Comparison of ENCODE assay signal across 8 cellular contexts in genomic region chr9:34381323-34381722, GRCh38. TPM values are rescaled to one million over a fixed set of nuclear protein-coding genes. Genes with fewer than 3 reads are reported as not detected.
DNase-seq lines count a peak whose midpoint lies in the region; ATAC-seq and FAIRE-seq lines count a peak whose summit lies in the region.

No MANE protein-coding gene starts in this region.

- H3K4me3 Mint-ChIP-seq in activated CD4-positive, alpha-beta T cell treated with anti-CD3 and anti-CD28 coated beads for 36 hours: peak overlapping the region; percentile 67
- H3K4me3 Mint-ChIP-seq in activated naive CD8-positive, alpha-beta T cell treated with anti-CD3 and anti-CD28 coated beads, Interleukin-2, amount 10 ng/mL, durations not matched to agents 7 days and 5 days: peak overlapping the region; percentile 89
- peak overlapping the region; percentile 84 to 92 for H3K4me3 Mint-ChIP-seq in stimulated activated naive CD8-positive, alpha-beta T cell treated with anti-CD3 and anti-CD28 coated beads, Interleukin-15, amount 100 ng/mL, for 72 hours

- no peaks in the 10 kb centered on the region for H3K9me3 Mint-ChIP-seq in activated CD4-positive, alpha-beta T cell treated with anti-CD3 and anti-CD28 coated beads for 36 hours (ENCODE audit: low read depth)
- no peaks in the 10 kb centered on the region for H3K9me3 Mint-ChIP-seq in activated naive CD8-positive, alpha-beta T cell treated with anti-CD3 and anti-CD28 coated beads, Interleukin-2, amount 10 ng/mL, durations not matched to agents 7 days and 5 days
- no peaks in the 10 kb centered on the region for H3K9me3 Mint-ChIP-seq in stimulated activated naive CD8-positive, alpha-beta T cell treated with anti-CD3 and anti-CD28 coated beads, Interleukin-15, amount 100 ng/mL, for 72 hours

- peaks cover 25% of the 10 kb centered on the region for H3K4me1 Mint-ChIP-seq in activated CD4-positive, alpha-beta T cell treated with anti-CD3 and anti-CD28 coated beads for 36 hours
- peaks cover 18% of the 10 kb centered on the region for H3K4me1 Mint-ChIP-seq in activated naive CD8-positive, alpha-beta T cell treated with anti-CD3 and anti-CD28 coated beads, Interleukin-2, amount 10 ng/mL, durations not matched to agents 7 days and 5 days
- H3K4me1 Mint-ChIP-seq in stimulated activated naive CD8-positive, alpha-beta T cell treated with anti-CD3 and anti-CD28 coated beads, Interleukin-15, amount 100 ng/mL, for 72 hours: peaks cover 41% of the 10 kb centered on the region

- peak; percentile 36 for DNase-seq in activated CD4-positive, alpha-beta T cell treated with anti-CD3 and anti-CD28 coated beads for 36 hours
- DNase-seq in activated CD4-positive, alpha-beta T cell treated with anti-CD3 and anti-CD28 coated beads, Interleukin-2, amount 50 U/mL, for 1 hour: no peak
- DNase-seq in activated naive CD8-positive, alpha-beta T cell treated with anti-CD3 and anti-CD28 coated beads, Interleukin-2, amount 10 ng/mL, durations not matched to agents 7 days and 5 days: no peak
- peak; percentile 57 to 61 for DNase-seq in left colon
- DNase-seq in stimulated activated naive CD8-positive, alpha-beta T cell treated with anti-CD3 and anti-CD28 coated beads, Interleukin-15, amount 100 ng/mL, for 72 hours: peak in 1 of 2 donors; percentile 14
- DNase-seq in NCI-H187 treated with DMSO at 0.1 percent for 48 hours (lab: John Stamatoyannopoulos, UW): no peak
- no peak for DNase-seq in HTR-8/SVneo (ENCODE audit: insufficient read length, low spot score)

- H3K27me3 Mint-ChIP-seq in activated CD4-positive, alpha-beta T cell treated with anti-CD3 and anti-CD28 coated beads for 36 hours: no peaks in the 10 kb centered on the region
- peaks cover 10% of the 10 kb centered on the region for H3K27me3 Mint-ChIP-seq in activated naive CD8-positive, alpha-beta T cell treated with anti-CD3 and anti-CD28 coated beads, Interleukin-2, amount 10 ng/mL, durations not matched to agents 7 days and 5 days
- peaks cover 8% of the 10 kb centered on the region for H3K27me3 Mint-ChIP-seq in stimulated activated naive CD8-positive, alpha-beta T cell treated with anti-CD3 and anti-CD28 coated beads, Interleukin-15, amount 100 ng/mL, for 72 hours

- POLR2A ChIA-PET in activated CD4-positive, alpha-beta T cell treated with anti-CD3 and anti-CD28 coated beads for 36 hours (lab: Charles Lee): no interaction called here
- POLR2A ChIA-PET in activated naive CD8-positive, alpha-beta T cell treated with anti-CD3 and anti-CD28 coated beads, Interleukin-2, amount 10 ng/mL, durations not matched to agents 7 days and 5 days (lab: Charles Lee): interaction anchor here (1.0 kb wide), 1 partner anchor 51 kb away, joined by 3 read pairs; no protein-coding TSS in a partner anchor

- CTCF ChIA-PET in activated CD4-positive, alpha-beta T cell treated with anti-CD3 and anti-CD28 coated beads for 36 hours (lab: Charles Lee): interaction anchor here (1.1 to 9.2 kb wide), 2 partner anchors 23 to 48 kb away, joined by 3 to 76 read pairs; no protein-coding TSS in a partner anchor

- intact Hi-C loops in activated CD4-positive, alpha-beta T cell treated with anti-CD3 and anti-CD28 coated beads for 36 hours (cut with DNase I, micrococcal nuclease): loop anchor here in 1 of 2 experiments (2.0 kb wide), 1 partner anchor 125 kb away; no protein-coding TSS in a partner anchor
- intact Hi-C loops in left colon (cut with DNase I, micrococcal nuclease): no loop called here

- ATAC-seq in activated CD4-positive, alpha-beta T cell treated with anti-CD3 and anti-CD28 coated beads for 36 hours: no peak
- ATAC-seq in activated naive CD8-positive, alpha-beta T cell treated with anti-CD3 and anti-CD28 coated beads, Interleukin-2, amount 10 ng/mL, durations not matched to agents 7 days and 5 days (ENCODE audit: low read depth): no peak
- ATAC-seq in left colon: peak; percentile 18
- ATAC-seq in stimulated activated naive CD8-positive, alpha-beta T cell treated with anti-CD3 and anti-CD28 coated beads, Interleukin-15, amount 100 ng/mL, for 72 hours: no peak
- ATAC-seq in HG02623 (IDR thresholded peaks at IDR 0.05; ENCODE audit: unreplicated experiment): no peak

- FAIRE-seq in HTR-8/SVneo (lab: Jason Lieb, UNC): no peak

- peak overlapping the region; percentile 27 for H3K27ac Mint-ChIP-seq in activated CD4-positive, alpha-beta T cell treated with anti-CD3 and anti-CD28 coated beads for 36 hours
- H3K27ac Mint-ChIP-seq in activated naive CD8-positive, alpha-beta T cell treated with anti-CD3 and anti-CD28 coated beads, Interleukin-2, amount 10 ng/mL, durations not matched to agents 7 days and 5 days: no peak overlapping the region
- H3K27ac Mint-ChIP-seq in stimulated activated naive CD8-positive, alpha-beta T cell treated with anti-CD3 and anti-CD28 coated beads, Interleukin-15, amount 100 ng/mL, for 72 hours: no peak overlapping the region

- H3K36me3 Mint-ChIP-seq in activated CD4-positive, alpha-beta T cell treated with anti-CD3 and anti-CD28 coated beads for 36 hours (ENCODE audit: low read depth): no peaks in the 10 kb centered on the region
- no peaks in the 10 kb centered on the region for H3K36me3 Mint-ChIP-seq in activated naive CD8-positive, alpha-beta T cell treated with anti-CD3 and anti-CD28 coated beads, Interleukin-2, amount 10 ng/mL, durations not matched to agents 7 days and 5 days

RNA-seq across cellular contexts. Expression of gene MYORG, which starts 4.6 kb away (rescaled TPM):
- total RNA-seq in activated CD4-positive, alpha-beta T cell treated with anti-CD3 and anti-CD28 coated beads for 36 hours: 1 to 10 TPM; 2.2 to 2.3 TPM
- 1 to 10 TPM; 4.7 to 5.5 TPM for total RNA-seq in activated naive CD8-positive, alpha-beta T cell treated with anti-CD3 and anti-CD28 coated beads, Interleukin-2, amount 10 ng/mL, durations not matched to agents 7 days and 5 days
- total RNA-seq in left colon: 10 to 100 TPM; 65.2 to 72.3 TPM

RNA-seq across cellular contexts. Expression of gene NUDT2, which starts 52.0 kb away (rescaled TPM):
- total RNA-seq in activated CD4-positive, alpha-beta T cell treated with anti-CD3 and anti-CD28 coated beads for 36 hours: 10 to 100 TPM; 14.9 to 22.9 TPM
- total RNA-seq in activated naive CD8-positive, alpha-beta T cell treated with anti-CD3 and anti-CD28 coated beads, Interleukin-2, amount 10 ng/mL, durations not matched to agents 7 days and 5 days: 10 to 100 TPM; 22.8 to 26.3 TPM
- total RNA-seq in left colon: 10 to 100 TPM; 14.0 to 19.2 TPM

RNA-seq across cellular contexts. Expression of gene KIF24, which starts 52.3 kb away (rescaled TPM):
- total RNA-seq in activated CD4-positive, alpha-beta T cell treated with anti-CD3 and anti-CD28 coated beads for 36 hours: 1 to 10 TPM; 5.9 to 7.7 TPM
- total RNA-seq in activated naive CD8-positive, alpha-beta T cell treated with anti-CD3 and anti-CD28 coated beads, Interleukin-2, amount 10 ng/mL, durations not matched to agents 7 days and 5 days: 1 to 10 TPM; 6.6 to 7.5 TPM
- total RNA-seq in left colon: 1 to 10 TPM; 1.3 to 2.2 TPM

Comparison
In these comparisons a context has a peak if more than half of its experiments do, and no peak if none do; other contexts are left out.
1. DNase-seq: peak in activated CD4-positive, alpha-beta T cell treated with anti-CD3 and anti-CD28 coated beads for 36 hours (single experiment) and left colon (2 of 2); none in activated CD4-positive, alpha-beta T cell treated with anti-CD3 and anti-CD28 coated beads, Interleukin-2, amount 50 U/mL, for 1 hour (single experiment), activated naive CD8-positive, alpha-beta T cell treated with anti-CD3 and anti-CD28 coated beads, Interleukin-2, amount 10 ng/mL, durations not matched to agents 7 days and 5 days (single experiment), NCI-H187 treated with DMSO at 0.1 percent for 48 hours (single experiment) and HTR-8/SVneo (single experiment).
2. RNA of gene MYORG, which starts 4.6 kb away (total RNA-seq): 65.2 to 72.3 TPM in left colon; 4.7 to 5.5 TPM in activated naive CD8-positive, alpha-beta T cell treated with anti-CD3 and anti-CD28 coated beads, Interleukin-2, amount 10 ng/mL, durations not matched to agents 7 days and 5 days and 2.2 to 2.3 TPM in activated CD4-positive, alpha-beta T cell treated with anti-CD3 and anti-CD28 coated beads for 36 hours; every median in the first group is over 10 times any median in the second.
3. Peak in every context shown above with its lines, with median percentiles within 50 percentile points of each other: H3K4me3 Mint-ChIP-seq.